In genomic region chr6:24695635-24696034, GRCh38 we compare ENCODE assay signal across 8 cellular contexts. TPM values are rescaled to one million over a fixed set of nuclear protein-coding genes. Genes with fewer than 3 reads are reported as not detected.
DNase-seq lines count a peak whose midpoint lies in the region; ATAC-seq and TF ChIP-seq lines count a peak whose summit lies in the region.
"Not testable (repeated sequence)": the region's sequence is repeated elsewhere in the genome, so short reads cannot be mapped to it uniquely, and the experiment has no call there.

No MANE protein-coding gene starts in this region.

- TF ChIP-seq CTCF in HEK293 (tag by site-specific recombination; IDR thresholded peaks at IDR 0.05), result peak; percentile 67; the same call in 1 of the 2 replicates
- TF ChIP-seq CTCF in fibroblast of the aortic adventitia (IDR thresholded peaks at IDR 0.05; ENCODE audit: insufficient read depth, low read length), result peak; percentile 26
- TF ChIP-seq CTCF in natural killer cell (IDR thresholded peaks at IDR 0.05), result peak; percentile 46
- peak in 2 of 3 experiments; percentile 25 to 41 for TF ChIP-seq CTCF in testis (IDR thresholded peaks at IDR 0.05)

- not testable (repeated sequence) for H3K9me3 ChIP-seq in HEK293 (ENCODE audit: control insufficient read depth, insufficient read depth, low read depth, low read length); testis

- peak; percentile 73 to 95 (median 83) for ATAC-seq in natural killer cell

- DNase-seq in DMS79 treated with DMSO at 0.1 percent for 48 hours (lab: John Stamatoyannopoulos, UW), result peak; percentile 68
- peak; percentile 34 for DNase-seq in NCI-H1105 (lab: John Stamatoyannopoulos, UW)
- peak; percentile 35 for DNase-seq in SHP77 treated with DMSO at 0.1 percent for 48 hours (lab: John Stamatoyannopoulos, UW)
- peak; percentile 37 for DNase-seq in activated naive CD4-positive, alpha-beta T cell treated with Interleukin-2 at 50 U/mL for 16 hours
- peak; percentile 59 for DNase-seq in fibroblast of the aortic adventitia (ENCODE audit: low read depth)
- DNase-seq in natural killer cell, result not testable (repeated sequence)
- DNase-seq in testis, result peak; percentile 42

- peaks cover 5 to 11% of the 10 kb centered on the region in 2 donors for H3K4me1 Mint-ChIP-seq in natural killer cell

- not testable (repeated sequence) for H3K9me3 Mint-ChIP-seq in natural killer cell

- POLR2A ChIA-PET in HEK293 (lab: Yijun Ruan, JAX), result not testable (repeated sequence)

- H3K4me3 ChIP-seq in HEK293 (ENCODE audit: low read depth, low read length); fibroblast of the aortic adventitia (ENCODE audit: low read depth, low read length); testis: not testable (repeated sequence)

- H3K4me3 Mint-ChIP-seq in natural killer cell, result not testable (repeated sequence)

- intact Hi-C loops in natural killer cell (cut with micrococcal nuclease), result loop anchor here (1.0 kb wide), 1 partner anchor 114 kb away; no protein-coding TSS in a partner anchor
- intact Hi-C loops in testis (cut with DNase I; ENCODE audit: low total_unique reads), result not testable (repeated sequence)

- TF ChIP-seq POLR2A in testis (IDR thresholded peaks at IDR 0.05), result not testable (repeated sequence)

- 31 to 47% methylated on average over 8 of the region's 8 CpGs for WGBS in testis, 2 donors

- H3K36me3 Mint-ChIP-seq in natural killer cell, result not testable (repeated sequence)

- H3K4me1 ChIP-seq in HEK293 (ENCODE audit: control insufficient read depth, insufficient read depth, low read length); testis: not testable (repeated sequence)

- not testable (repeated sequence) for H3K27ac ChIP-seq in HEK293 (ENCODE audit: extremely low read depth, low read depth, low read length); testis

- H3K27me3 Mint-ChIP-seq in natural killer cell (ENCODE audit: low read depth in 2 of 2), result not testable (repeated sequence)

- not testable (repeated sequence) for H3K27me3 ChIP-seq in testis

- H3K27ac Mint-ChIP-seq in natural killer cell, result peak overlapping the region in 1 of 2 donors; percentile 9

- peaks cover 3 to 12% of the 10 kb centered on the region in 2 experiments for H3K36me3 ChIP-seq in HEK293 (ENCODE audit: control insufficient read depth in 2 of 2, insufficient read depth in 1 of 2, low read length in 2 of 2)
- not testable (repeated sequence) for H3K36me3 ChIP-seq in testis (ENCODE audit: low read depth, missing control alignments)

- CTCF ChIA-PET in HEK293 (lab: Yijun Ruan, JAX), result interaction anchor here (0.6 to 2.7 kb wide), 18 partner anchors 9 to 201 kb away, joined by 3 to 15 read pairs (median 4); partner anchors contain the start of genes ALDH5A1 and KIAA0319

TF ChIP-seq in HEK293, 187 proteins besides CTCF, POLR2A, EP300 and RAD21:
- TF ChIP-seq EGR2 (tag by site-specific recombination; IDR thresholded peaks at IDR 0.05; ENCODE audit: low read depth), result peak; percentile 65
- peak; percentile 81 for TF ChIP-seq ZNF18 (tag by site-specific recombination; IDR thresholded peaks at IDR 0.05)
- peak; percentile 93 for TF ChIP-seq ZNF654 (tag by site-specific recombination; IDR thresholded peaks at IDR 0.05; ENCODE audit: low read depth)
- TF ChIP-seq GLIS1 (tag by site-specific recombination; IDR thresholded peaks at IDR 0.05), result peak; percentile 13; the same call in 1 of the 2 replicates
- peak; percentile 10; the same call in 1 of the 2 replicates for TF ChIP-seq WT1 (tag by site-specific recombination; IDR thresholded peaks at IDR 0.05)
- TF ChIP-seq ZFHX2 (tag by site-specific recombination; conservative IDR thresholded peaks at IDR 0.05), result peak; percentile 74
- TF ChIP-seq ZBTB17 (tag by site-specific recombination; IDR thresholded peaks at IDR 0.05), result 0 out of 2 replicates have a peak, but pooled peaks have one; percentile 35
- peak; percentile 51; the same call in 1 of the 2 replicates for TF ChIP-seq ZNF660 (tag by site-specific recombination; IDR thresholded peaks at IDR 0.05)
- TF ChIP-seq ZNF24 (tag by site-specific recombination; IDR thresholded peaks at IDR 0.05), result peak; percentile 21; the same call in 1 of the 2 replicates

RNA-seq across cellular contexts. Expression of gene C6orf62, which starts 23.3 kb away (rescaled TPM):
- 121 and 246 TPM in 2 replicates for total RNA-seq in fibroblast of the aortic adventitia (ENCODE audit: low replicate concordance)
- total RNA-seq in natural killer cell, result 100 to 1,000 TPM; 129 to 163 (median 130) TPM
- 100 to 1,000 TPM; 109 to 128 TPM for total RNA-seq in testis
- 139 TPM for polyA plus RNA-seq in testis (ENCODE audit: insufficient read depth, low read depth, low replicate concordance)

RNA-seq across cellular contexts. Expression of gene ACOT13, which starts 28.8 kb away (rescaled TPM):
- total RNA-seq in fibroblast of the aortic adventitia (ENCODE audit: low replicate concordance) (10.8 and 12.2 TPM in 2 replicates), natural killer cell (1 to 10 TPM; 3.2 to 4.3 (median 4.2) TPM), testis (10 to 100 TPM; 15.6 to 19.1 TPM)
- polyA plus RNA-seq in testis (ENCODE audit: insufficient read depth, low read depth, low replicate concordance), result 67.7 TPM

RNA-seq across cellular contexts. Expression of gene TDP2, which starts 28.9 kb away (rescaled TPM):
- total RNA-seq in fibroblast of the aortic adventitia (ENCODE audit: low replicate concordance) (29.5 and 44.4 TPM in 2 replicates), natural killer cell (10 to 100 TPM; 43.2 to 51.9 (median 49.5) TPM), testis (10 to 100 TPM; 37.2 to 37.4 TPM)
- polyA plus RNA-seq in testis (ENCODE audit: insufficient read depth, low read depth, low replicate concordance), result 46.0 TPM

RNA-seq across cellular contexts. Expression of gene KIAA0319, which starts 49.6 kb away (rescaled TPM):
- 0.09 TPM in 1 of 2 replicates, not detected in the other for total RNA-seq in fibroblast of the aortic adventitia (ENCODE audit: low replicate concordance)
- under 1 TPM in 1 of 3 donors, not detected in 2; 0.08 TPM for total RNA-seq in natural killer cell
- 1 to 10 TPM; 2.0 to 2.3 TPM for total RNA-seq in testis
- 2.1 TPM for polyA plus RNA-seq in testis (ENCODE audit: insufficient read depth, low read depth, low replicate concordance)
